Comparison of ENCODE assay signal across 19 cellular contexts in the genomic region with DNA sequence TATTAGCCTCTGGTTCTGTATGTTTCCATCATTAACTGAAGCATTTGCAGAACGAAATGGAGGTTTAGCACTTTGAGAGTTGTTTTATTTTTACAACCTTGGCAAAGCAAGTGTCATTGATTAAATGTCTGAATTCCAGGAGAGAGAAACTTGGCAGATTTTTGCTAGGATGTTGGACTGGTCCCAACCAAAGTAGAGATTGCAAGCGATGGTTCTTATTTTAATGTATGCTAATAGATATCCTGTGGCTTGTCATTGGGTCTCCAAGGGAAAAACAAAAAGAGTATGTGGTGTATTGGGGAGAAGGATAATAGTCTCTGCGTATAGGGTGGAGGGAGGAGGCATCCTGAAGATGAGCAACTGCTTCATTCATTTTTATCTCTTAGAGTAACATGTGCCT.
DNase-seq lines count a peak whose midpoint lies in the region; ATAC-seq, FAIRE-seq and TF ChIP-seq lines count a peak whose summit lies in the region.
"Had no signal": no experiment of that assay in that cellular context is flagged by ENCODE, and none has a peak within 500 bp of the region (broad histone marks: within the 10 kb centered on the region; RNA-seq: fewer than 3 reads in every experiment).

No MANE protein-coding gene starts in this region.

- H3F3A ChIP-seq in GM23248 (ENCODE audit: insufficient read depth), result no peaks in the 10 kb centered on the region

- intact Hi-C loops in endothelial cell of umbilical vein (cut with micrococcal nuclease), result no loop called here
- intact Hi-C loops in naive thymus-derived CD4-positive, alpha-beta T cell (cut with micrococcal nuclease), result no loop called here
- intact Hi-C loops in posterior vena cava (cut with DNase I), result no loop called here

- H3K79me2 ChIP-seq in endothelial cell of umbilical vein (ENCODE audit: control insufficient read depth, insufficient read depth, low read length), result no peaks in the 10 kb centered on the region
- no peaks in the 10 kb centered on the region for H3K79me2 ChIP-seq in GM23248 (ENCODE audit: insufficient read depth)

- no peak overlapping the region for H3K4me3 Mint-ChIP-seq in naive thymus-derived CD4-positive, alpha-beta T cell
- H3K4me3 Mint-ChIP-seq: CD8-positive, alpha-beta T cell had no signal

- in situ Hi-C loops in GM23248 (cut with MboI), result no loop called here

- ATAC-seq in naive thymus-derived CD4-positive, alpha-beta T cell, result no peak
- ATAC-seq: CD8-positive, alpha-beta T cell; Panc1 had no signal

- H3K4me3 ChIP-seq in BLaER1 treated with 17β-estradiol and CSF1 and Interleukin-3, amounts not matched to agents 10 nM and 100 nM, result no peak overlapping the region
- H3K4me3 ChIP-seq in HUES64 (ENCODE audit: low read length), result 0 out of 2 replicates have a peak overlapping the region, but pooled peaks have one; percentile 18
- no peak overlapping the region for H3K4me3 ChIP-seq in endothelial cell of umbilical vein (replicated peaks in 1 of 3; ENCODE audit: insufficient read depth in 1 of 3, low read depth in 1 of 3, low read length in 3 of 3)
- H3K4me3 ChIP-seq in naive thymus-derived CD4-positive, alpha-beta T cell (ENCODE audit: low read length), result no peak overlapping the region
- no peak overlapping the region for H3K4me3 ChIP-seq in GM23248
- H3K4me3 ChIP-seq in effector memory CD4-positive, alpha-beta T cell (ENCODE audit: insufficient read depth, low read depth, low read length, poor library complexity, severe bottlenecking), result no peak overlapping the region

- BruUV-seq in endothelial cell of umbilical vein (replicated peaks; lab: Mats Ljungman, UMichigan), result no TSS peak

- H3K36me3 Mint-ChIP-seq in naive thymus-derived CD4-positive, alpha-beta T cell, result no peaks in the 10 kb centered on the region
- H3K36me3 Mint-ChIP-seq: CD8-positive, alpha-beta T cell had no signal

- dilution Hi-C loops in endothelial cell of umbilical vein (cut with MboI; ENCODE audit: extremely low pct_ligation_motif_present, low sequenced_read_pairs), result no loop called here

- WGBS in HUES64, result 10% methylated on average over 3 of the region's 3 CpGs
- 46 to 61% methylated on average over 3 of the region's 3 CpGs for WGBS in GM23248 (ENCODE audit: low coverage in 1 of 2, low lambda C conversion rate in 2 of 2, missing lambda C conversion rate in 2 of 2), 2 experiments

- no peaks in the 10 kb centered on the region for H3K9me3 Mint-ChIP-seq in naive thymus-derived CD4-positive, alpha-beta T cell
- H3K9me3 Mint-ChIP-seq: CD8-positive, alpha-beta T cell had no signal

- H3K4me1 Mint-ChIP-seq in naive thymus-derived CD4-positive, alpha-beta T cell, result peaks cover 33 to 90% (median 81%) of the 10 kb centered on the region in 7 donors

- no peak overlapping the region for H2AFZ ChIP-seq in endothelial cell of umbilical vein (ENCODE audit: low read depth, low read length)
- no peak overlapping the region for H2AFZ ChIP-seq in GM23248

- peaks cover 43 to 95% (median 80%) of the 10 kb centered on the region in 10 experiments for H3K4me1 ChIP-seq in BLaER1 treated with 17β-estradiol and CSF1 and Interleukin-3, amounts not matched to agents 10 nM and 100 nM
- H3K4me1 ChIP-seq in HUES64 (ENCODE audit: insufficient read depth, low read length), result peaks cover 58% of the 10 kb centered on the region
- peaks cover 2% of the 10 kb centered on the region for H3K4me1 ChIP-seq in endothelial cell of umbilical vein (ENCODE audit: control insufficient read depth, extremely low read depth, insufficient read depth, low read length)
- peaks cover 0 to 44% of the 10 kb centered on the region in 2 donors for H3K4me1 ChIP-seq in naive thymus-derived CD4-positive, alpha-beta T cell (ENCODE audit: control insufficient read depth in 2 of 2, insufficient read depth in 2 of 2, low read length in 2 of 2)
- peaks cover 34% of the 10 kb centered on the region for H3K4me1 ChIP-seq in GM23248 (ENCODE audit: insufficient read depth)
- peaks cover 11% of the 10 kb centered on the region for H3K4me1 ChIP-seq in effector memory CD4-positive, alpha-beta T cell (ENCODE audit: control insufficient read depth, insufficient read depth, low read length, poor library complexity, severe bottlenecking)

- CTCF ChIA-PET in endothelial cell of umbilical vein (lab: Charles Lee), result interaction anchor here (1.0 kb wide), 1 partner anchor 334 kb away, joined by 3 read pairs; no protein-coding TSS in a partner anchor
- CTCF ChIA-PET in naive thymus-derived CD4-positive, alpha-beta T cell (lab: Charles Lee), result no interaction called here

- H3K9me1 ChIP-seq in endothelial cell of umbilical vein (replicated peaks; ENCODE audit: control insufficient read depth, extremely low read depth, insufficient read depth, low read length), result no peaks in the 10 kb centered on the region

- POLR2A ChIA-PET in endothelial cell of umbilical vein (lab: Charles Lee), result no interaction called here
- POLR2A ChIA-PET in naive thymus-derived CD4-positive, alpha-beta T cell (lab: Charles Lee), result interaction anchor here (0.6 to 1.7 kb wide), 4 partner anchors 20 to 46 kb away, joined by 3 to 4 read pairs (median 4); no protein-coding TSS in a partner anchor

- H3K4me2 ChIP-seq in BLaER1 treated with 17β-estradiol and CSF1 and Interleukin-3, amounts not matched to agents 10 nM and 100 nM, result peak overlapping the region; percentile 57 to 89 (median 65)
- H3K4me2 ChIP-seq in endothelial cell of umbilical vein (ENCODE audit: insufficient read depth, low read length) (no peak overlapping the region), GM23248 (ENCODE audit: unreplicated experiment) (no peak overlapping the region)

- H3K9ac ChIP-seq in BLaER1 treated with 17β-estradiol and CSF1 and Interleukin-3, amounts not matched to agents 10 nM and 100 nM, result no peak overlapping the region
- no peak overlapping the region for H3K9ac ChIP-seq in HUES64 (ENCODE audit: low read depth, low read length)
- no peak overlapping the region for H3K9ac ChIP-seq in endothelial cell of umbilical vein (replicated peaks; ENCODE audit: extremely low read depth, insufficient read depth, low read length)
- no peak overlapping the region for H3K9ac ChIP-seq in GM23248

- no peak for TF ChIP-seq POLR2A in endothelial cell of umbilical vein (IDR thresholded peaks at IDR 0.05; ENCODE audit: low read depth, low read length)

- peak overlapping the region in 8 of 11 experiments; percentile 30 to 92 (median 72); a peak in 10 of 22 replicates for H3K27ac ChIP-seq in BLaER1 treated with 17β-estradiol and CSF1 and Interleukin-3, amounts not matched to agents 10 nM and 100 nM
- H3K27ac ChIP-seq in HUES64 (ENCODE audit: low read depth, low read length), result peak overlapping the region; percentile 77; the same call in 1 of the 2 replicates
- no peak overlapping the region for H3K27ac ChIP-seq in endothelial cell of umbilical vein (ENCODE audit: insufficient read depth, low read depth, low read length)
- H3K27ac ChIP-seq in naive thymus-derived CD4-positive, alpha-beta T cell (ENCODE audit: low read depth, low read length), result no peak overlapping the region
- H3K27ac ChIP-seq in GM23248, result no peak overlapping the region
- H3K27ac ChIP-seq in effector memory CD4-positive, alpha-beta T cell (ENCODE audit: insufficient read depth, low read length, poor library complexity, severe bottlenecking), result no peak overlapping the region

- no peaks in the 10 kb centered on the region for H3K9me2 ChIP-seq in GM23248 (ENCODE audit: insufficient read depth)

- no peaks in the 10 kb centered on the region for H3K27me3 ChIP-seq in BLaER1 treated with 17β-estradiol and CSF1 and Interleukin-3, amounts not matched to agents 10 nM and 100 nM
- H3K27me3 ChIP-seq in HUES64 (ENCODE audit: insufficient read depth, low read length) (no peaks in the 10 kb centered on the region), endothelial cell of umbilical vein (ENCODE audit: control insufficient read depth in 2 of 2, insufficient read depth in 2 of 2, low read length in 2 of 2) (peaks cover 8 to 17% of the 10 kb centered on the region in 2 experiments), GM23248 (replicated peaks; ENCODE audit: insufficient read depth) (no peaks in the 10 kb centered on the region)
- peaks cover 0 to 3% of the 10 kb centered on the region in 2 donors for H3K27me3 ChIP-seq in naive thymus-derived CD4-positive, alpha-beta T cell (ENCODE audit: control insufficient read depth in 2 of 2, insufficient read depth in 2 of 2, low read length in 2 of 2)
- no peaks in the 10 kb centered on the region for H3K27me3 ChIP-seq in effector memory CD4-positive, alpha-beta T cell (replicated peaks; ENCODE audit: control insufficient read depth, insufficient read depth, low read length, poor library complexity, severe bottlenecking)

- H3K27me3 Mint-ChIP-seq in naive thymus-derived CD4-positive, alpha-beta T cell, result peaks cover 0 to 3% (median 0%) of the 10 kb centered on the region in 5 donors

- H4K20me1 ChIP-seq in BLaER1 treated with 17β-estradiol and CSF1 and Interleukin-3, amounts not matched to agents 10 nM and 100 nM, result no peaks in the 10 kb centered on the region
- H4K20me1 ChIP-seq in endothelial cell of umbilical vein (replicated peaks; ENCODE audit: control insufficient read depth, extremely low read depth, insufficient read depth, low read length) (no peaks in the 10 kb centered on the region), GM23248 (ENCODE audit: insufficient read depth) (no peaks in the 10 kb centered on the region)

- H3K9me3 ChIP-seq in BLaER1 treated with 17β-estradiol and CSF1 and Interleukin-3, amounts not matched to agents 10 nM and 100 nM (replicated peaks in 1 of 11), result peaks cover 0 to 2% (median 0%) of the 10 kb centered on the region in 11 experiments; a peak in 2 of 22 replicates
- H3K9me3 ChIP-seq in HUES64 (ENCODE audit: insufficient read depth, low read depth, low read length) (no peaks in the 10 kb centered on the region), endothelial cell of umbilical vein (replicated peaks; ENCODE audit: control insufficient read depth, insufficient read depth, low read length) (no peaks in the 10 kb centered on the region), GM23248 (ENCODE audit: low read depth) (no peaks in the 10 kb centered on the region)
- H3K9me3 ChIP-seq in naive thymus-derived CD4-positive, alpha-beta T cell (ENCODE audit: control insufficient read depth in 2 of 3, low read length in 3 of 3), result no peaks in the 10 kb centered on the region
- no peaks in the 10 kb centered on the region for H3K9me3 ChIP-seq in effector memory CD4-positive, alpha-beta T cell (ENCODE audit: control insufficient read depth, low read length)

- peak overlapping the region in 8 of 9 donors; percentile 18 to 99 (median 50) for H3K27ac Mint-ChIP-seq in naive thymus-derived CD4-positive, alpha-beta T cell

- TF ChIP-seq CTCF in endothelial cell of umbilical vein (IDR thresholded peaks at IDR 0.05; ENCODE audit: extremely low read depth in 1 of 2, insufficient read depth in 1 of 2, low read depth in 1 of 2, low read length in 2 of 2) (no peak), GM20000 (IDR thresholded peaks at IDR 0.05; ENCODE audit: extremely low read depth, missing control alignments) (no peak)

- DNase-seq in endothelial cell of umbilical vein (ENCODE audit: low read depth, low spot score) (peak; percentile 60), GM23248 (no peak), GM20000 (ENCODE audit: low spot score) (no peak), posterior vena cava (ENCODE audit: low spot score) (no peak)
- DNase-seq in naive thymus-derived CD4-positive, alpha-beta T cell, result no peak
- DNase-seq in effector memory CD4-positive, alpha-beta T cell, result no peak
- DNase-seq: CD8-positive, alpha-beta T cell; IMR-90; Kasumi-1; NCI-H1105 treated with DMSO at 0.1 percent for 48 hours; NCI-H187; NCI-H446 treated with DMSO at 0.1 percent for 48 hours; NCI-H748 treated with DMSO at 0.1 percent for 48 hours; Right ventricle myocardium superior had no signal

- no peak for FAIRE-seq in endothelial cell of umbilical vein (lab: Jason Lieb, UNC)
- FAIRE-seq: D721Med, H54 had no signal

- H3K36me3 ChIP-seq in BLaER1 treated with 17β-estradiol and CSF1 and Interleukin-3, amounts not matched to agents 10 nM and 100 nM, result no peaks in the 10 kb centered on the region
- H3K36me3 ChIP-seq in HUES64 (ENCODE audit: insufficient read depth, low read length) (no peaks in the 10 kb centered on the region), endothelial cell of umbilical vein (ENCODE audit: control insufficient read depth in 2 of 2, extremely low read depth in 1 of 2, insufficient read depth in 2 of 2, low read length in 2 of 2) (no peaks in the 10 kb centered on the region), GM23248 (ENCODE audit: low read depth) (no peaks in the 10 kb centered on the region)
- no peaks in the 10 kb centered on the region for H3K36me3 ChIP-seq in naive thymus-derived CD4-positive, alpha-beta T cell (ENCODE audit: control insufficient read depth in 2 of 3, insufficient read depth in 3 of 3, low read length in 3 of 3)
- no peaks in the 10 kb centered on the region for H3K36me3 ChIP-seq in effector memory CD4-positive, alpha-beta T cell (ENCODE audit: control insufficient read depth, insufficient read depth, low read length)

Comparison
In these comparisons a context has a peak if more than half of its experiments do, and no peak if none do; other contexts are left out.
1. H3K27ac ChIP-seq: peak in BLaER1 treated with 17β-estradiol and CSF1 and Interleukin-3, amounts not matched to agents 10 nM and 100 nM (8 of 11) and HUES64 (single experiment); none in endothelial cell of umbilical vein (single experiment), naive thymus-derived CD4-positive, alpha-beta T cell (single experiment), GM23248 (single experiment) and effector memory CD4-positive, alpha-beta T cell (single experiment).
2. H3K4me2 ChIP-seq: peak in BLaER1 treated with 17β-estradiol and CSF1 and Interleukin-3, amounts not matched to agents 10 nM and 100 nM (11 of 11); none in endothelial cell of umbilical vein (single experiment) and GM23248 (single experiment).